In the genomic region with DNA sequence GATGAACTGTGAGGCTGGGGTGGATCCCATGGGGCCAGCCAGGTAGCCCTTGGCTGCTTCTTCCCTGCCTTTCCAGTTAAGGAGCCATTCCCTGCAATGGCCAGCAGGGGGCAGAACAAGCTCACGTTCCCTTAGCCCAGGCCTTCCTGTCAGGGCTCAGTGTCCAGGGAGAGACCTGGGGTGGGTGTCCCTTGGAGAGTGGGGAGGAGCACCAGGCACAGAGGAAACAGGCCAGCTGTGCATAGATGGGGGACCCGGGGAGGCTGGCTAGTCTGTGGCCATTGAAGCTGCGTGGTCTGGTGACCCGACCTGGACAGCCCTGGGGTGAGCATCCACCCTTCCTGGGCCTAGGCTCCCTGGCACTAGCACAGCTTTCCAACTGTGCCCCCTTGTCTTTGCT, we compare ENCODE assay signal across 9 cellular contexts. TPM values are rescaled to one million over a fixed set of nuclear protein-coding genes. Genes with fewer than 3 reads are reported as not detected.
A peak's percentile ranks its signal among the peaks of the same experiment; 100 is the strongest.
DNase-seq lines count a peak whose midpoint lies in the region; ATAC-seq, FAIRE-seq and TF ChIP-seq lines count a peak whose summit lies in the region.
"Had no signal": no experiment of that assay in that cellular context is flagged by ENCODE, and none has a peak within 500 bp of the region (broad histone marks: within the 10 kb centered on the region; RNA-seq: fewer than 3 reads in every experiment).

No MANE protein-coding gene starts in this region.

- no peak overlapping the region for H3K27ac ChIP-seq in H1 (ENCODE audit: low read depth, low read length)

- no peak overlapping the region for H2BK15ac ChIP-seq in H1 (ENCODE audit: low read length)

- no peak overlapping the region for H2AK5ac ChIP-seq in H1 (ENCODE audit: low read depth, low read length)

- no peak overlapping the region for H4K8ac ChIP-seq in H1 (ENCODE audit: extremely low read depth, insufficient read depth, low read length)

- H3K23me2 ChIP-seq in H1 (ENCODE audit: low read depth, low read length) = no peaks in the 10 kb centered on the region

- no peak overlapping the region for H2BK20ac ChIP-seq in H1 (ENCODE audit: low read length)

- no peaks in the 10 kb centered on the region; a peak in 2 of 7 replicates for H3K27me3 ChIP-seq in H1 (replicated peaks in 1 of 4; ENCODE audit: control insufficient read depth in 3 of 4, extremely low read depth in 1 of 4, insufficient read depth in 3 of 4, low read length in 3 of 4)

- peaks cover 0 to 4% (median 0%) of the 10 kb centered on the region in 4 experiments; a peak in 1 of 7 replicates for H3K4me1 ChIP-seq in H1 (replicated peaks in 1 of 4; ENCODE audit: control insufficient read depth in 3 of 4, insufficient read depth in 4 of 4, low read length in 3 of 4)

- no peaks in the 10 kb centered on the region for H3K79me2 ChIP-seq in H1 (ENCODE audit: control insufficient read depth in 1 of 2, insufficient read depth in 2 of 2, low read length in 2 of 2)

- H3K4me2 ChIP-seq in H1 (ENCODE audit: insufficient read depth in 1 of 2, low read depth in 2 of 2, low read length in 2 of 2) = no peak overlapping the region

- TF ChIP-seq RAD21 in H1 (IDR thresholded peaks at IDR 0.05 in 1 of 2, conservative IDR thresholded peaks at IDR 0.05 in 1 of 2; ENCODE audit: low read depth in 2 of 2, low read length in 2 of 2) = peak; percentile 100

- CTCF ChIA-PET in H1 (lab: Charles Lee; ENCODE audit: partially characterized antibody) = interaction anchor here (0.6 to 27.2 kb wide), 62 partner anchors 12 to 340 kb away, joined by 3 to 700 read pairs (median 5); partner anchors contain the start of genes AHCYL1 and EPS8L3

- H3K4me3 ChIP-seq in H1 (ENCODE audit: extremely low read depth in 1 of 4, insufficient read depth in 2 of 4, low read depth in 3 of 4, low read length in 4 of 4) = no peak overlapping the region

- TF ChIP-seq EP300 in H1 (IDR thresholded peaks at IDR 0.05; ENCODE audit: borderline replicate concordance in 1 of 2, low read depth in 2 of 2, low read length in 2 of 2) = no peak

- 0 out of 2 replicates have a peak overlapping the region, but pooled peaks have one; percentile 51 for H2BK12ac ChIP-seq in H1 (ENCODE audit: low read depth, low read length)

- POLR2A ChIA-PET in H1 (lab: Charles Lee; ENCODE audit: partially characterized antibody) = interaction anchor here (0.5 to 2.3 kb wide), 3 partner anchors 100 to 269 kb away, joined by 3 to 10 read pairs (median 3); partner anchors contain the start of gene AHCYL1

- no peaks in the 10 kb centered on the region for H4K20me1 ChIP-seq in H1 (replicated peaks in 1 of 2; ENCODE audit: control insufficient read depth in 1 of 2, insufficient read depth in 2 of 2, low read length in 2 of 2)

- no peaks in the 10 kb centered on the region for H3K79me1 ChIP-seq in H1 (ENCODE audit: low read depth, low read length)

- H3K23ac ChIP-seq in H1 (ENCODE audit: insufficient read length) = no peak overlapping the region

- ATAC-seq in HG03432 (IDR thresholded peaks at IDR 0.05; ENCODE audit: unreplicated experiment) = peak; percentile 69

- H4K5ac ChIP-seq in H1 (ENCODE audit: insufficient read length, low read depth, low read length) = no peak overlapping the region

- H3K36me3 ChIP-seq in H1 (ENCODE audit: control insufficient read depth in 2 of 4, insufficient read depth in 4 of 4, low read length in 3 of 4) = no peaks in the 10 kb centered on the region

- H3K56ac ChIP-seq in H1 (replicated peaks; ENCODE audit: insufficient read length, low read depth, low read length) = no peak overlapping the region

- no peak overlapping the region for H3K18ac ChIP-seq in H1 (ENCODE audit: extremely low read depth, low read length)

- no peak overlapping the region for H3K14ac ChIP-seq in H1 (ENCODE audit: insufficient read length)

- H2AFZ ChIP-seq in H1 (ENCODE audit: low read length) = peak overlapping the region; percentile 80

- peak; percentile 73 to 92 (median 76) for DNase-seq in NCI-H1417 (lab: John Stamatoyannopoulos, UW)
- DNase-seq in NCI-H1417 treated with DMSO at 0.1 percent for 48 hours (lab: John Stamatoyannopoulos, UW) = no peak
- peak; percentile 55 to 66 for DNase-seq in NOMO-1 (lab: John Stamatoyannopoulos, UW; ENCODE audit: unreplicated experiment in 2 of 2)
- DNase-seq in activated CD8-positive, alpha-beta memory T cell treated with anti-CD3 and anti-CD28 coated beads for 4 hours (ENCODE audit: low read depth in 2 of 2) = peak; percentile 40 to 43
- DNase-seq in H1 (ENCODE audit: low read depth in 1 of 2, low spot score in 2 of 2) = peak; percentile 50 to 89
- DNase-seq in middle frontal gyrus (ENCODE audit: extremely low spot score, low spot score) = peak; percentile 85
- DNase-seq in stimulated activated CD8-positive, alpha-beta memory T cell treated with anti-CD3 and anti-CD28 coated beads, Interleukin-4, amount 100 ng/mL, for 4 hours (ENCODE audit: low read depth in 2 of 2, low spot score in 1 of 2) = peak; percentile 50 to 63

- H2BK120ac ChIP-seq in H1 (replicated peaks; ENCODE audit: low read depth, low read length) = no peak overlapping the region

- no peak for FAIRE-seq in H1 (lab: Jason Lieb, UNC)
- FAIRE-seq: A204.1 had no signal

- H2BK5ac ChIP-seq in H1 (ENCODE audit: low read depth, low read length) = no peak overlapping the region

- H3K9ac ChIP-seq in H1 (replicated peaks in 1 of 4; ENCODE audit: extremely low read depth in 1 of 4, low read depth in 3 of 4, low read length in 3 of 4) = no peak overlapping the region

- WGBS in H1 (ENCODE audit: extremely low coverage in 1 of 2, insufficient coverage in 1 of 2, insufficient read length in 1 of 2, insufficient replicate concordance in 2 of 2, low coverage in 1 of 2, low lambda C conversion rate in 2 of 2, missing lambda C conversion rate in 1 of 2), 2 experiments = 25% methylated on average over 4 of the region's 4 CpGs; no CpG with 5 or more reads in 1 of the 2 experiments

- TF ChIP-seq CTCF in H1 (IDR thresholded peaks at IDR 0.05; ENCODE audit: control extremely low read depth in 1 of 3, insufficient read depth in 1 of 3, low read depth in 1 of 3, low read length in 3 of 3) = peak; percentile 93 to 99 (median 97)

- peaks cover 7 to 8% of the 10 kb centered on the region in 2 experiments; a peak in 3 of 4 replicates for H3K9me3 ChIP-seq in H1 (ENCODE audit: insufficient read depth in 2 of 2, low read depth in 1 of 2, low read length in 1 of 2)

- H3K4ac ChIP-seq in H1 (replicated peaks; ENCODE audit: insufficient read length, low read depth, low read length) = no peak overlapping the region

- no peak for TF ChIP-seq POLR2A in H1 (IDR thresholded peaks at IDR 0.05; ENCODE audit: control extremely low read depth in 1 of 2, low read depth in 2 of 2, low read length in 2 of 2)

- no peak overlapping the region for H4K91ac ChIP-seq in H1 (replicated peaks; ENCODE audit: insufficient read length, low read length)

TF ChIP-seq in H1, 55 proteins besides CTCF, POLR2A, EP300 and RAD21:
- TF ChIP-seq KDM4A (IDR thresholded peaks at IDR 0.05; ENCODE audit: low read depth, low read length, severe bottlenecking) (no peak), YY1 (IDR thresholded peaks at IDR 0.05; ENCODE audit: low read depth, low read length) (0 out of 2 replicates have a peak, but pooled peaks have one; percentile 51), SRF (IDR thresholded peaks at IDR 0.05; ENCODE audit: low read depth, low read length) (0 out of 2 replicates have a peak, but pooled peaks have one; percentile 9), SIN3A (conservative IDR thresholded peaks at IDR 0.05 in 1 of 2, IDR thresholded peaks at IDR 0.05 in 1 of 2; ENCODE audit: low read depth in 1 of 2, low read length in 2 of 2) (no peak)

RNA-seq across cellular contexts. Expression of gene EPS8L3, which starts 13.2 kb away (rescaled TPM):
- not detected in 2 replicates for total RNA-seq in H1 (2021; fragmentation: NEBNext Ultra II Directional; extraction: Animal tissue kit (Norgen Biotek cat#: 25700))
- not detected in 2 replicates for polyA plus RNA-seq in H1 (2011; rRNA removed)
- polyA plus RNA-seq in H1 (2011; cell fraction: cytosol; rRNA removed) = 0.09 TPM
- not detected for polyA plus RNA-seq in H1 (2011; cell fraction: nucleus; rRNA removed)
- not detected in 4 replicates for polyA plus RNA-seq in H1 (2012, experiment 1 of 2)
- polyA plus RNA-seq in H1 (2012, experiment 2 of 2) = not detected
- polyA plus RNA-seq in H1 (2013, experiment 1 of 2) = not detected
- not detected for polyA plus RNA-seq in H1 (2013, experiment 2 of 2)
- not detected in 2 replicates for polyA minus RNA-seq in H1 (2011; rRNA and poly(A)+ RNA removed)
- polyA minus RNA-seq in H1 (2011; cell fraction: cytosol; rRNA and poly(A)+ RNA removed) = not detected
- not detected for polyA minus RNA-seq in H1 (2011; cell fraction: nucleus; rRNA and poly(A)+ RNA removed)

RNA-seq across cellular contexts. Expression of gene GSTM3, which starts 36.1 kb away (rescaled TPM):
- total RNA-seq in H1 (2021; fragmentation: NEBNext Ultra II Directional; extraction: Animal tissue kit (Norgen Biotek cat#: 25700)) = 2.2 and 4.3 TPM in 2 replicates
- 3.0 and 5.1 TPM in 2 replicates for polyA plus RNA-seq in H1 (2011; rRNA removed)
- 6.3 TPM for polyA plus RNA-seq in H1 (2011; cell fraction: cytosol; rRNA removed)
- 2.9 TPM for polyA plus RNA-seq in H1 (2011; cell fraction: nucleus; rRNA removed)
- 4.2 to 7.7 TPM (median 6.0 TPM) in 4 replicates for polyA plus RNA-seq in H1 (2012, experiment 1 of 2)
- polyA plus RNA-seq in H1 (2012, experiment 2 of 2) = 2.0 TPM
- 4.0 TPM for polyA plus RNA-seq in H1 (2013, experiment 1 of 2)
- 5.0 TPM for polyA plus RNA-seq in H1 (2013, experiment 2 of 2)
- 7.7 and 11.4 TPM in 2 replicates for polyA minus RNA-seq in H1 (2011; rRNA and poly(A)+ RNA removed)
- 4.3 TPM for polyA minus RNA-seq in H1 (2011; cell fraction: cytosol; rRNA and poly(A)+ RNA removed)
- polyA minus RNA-seq in H1 (2011; cell fraction: nucleus; rRNA and poly(A)+ RNA removed) = 5.0 TPM
